13 cellular contexts compared by ENCODE assay signal in genomic region chr2:53593891-53594585, GRCh38.
DNase-seq lines count a peak whose midpoint lies in the region; ATAC-seq and TF ChIP-seq lines count a peak whose summit lies in the region.
"Had no signal": no experiment of that assay in that cellular context is flagged by ENCODE, and none has a peak within 500 bp of the region (broad histone marks: within the 10 kb centered on the region; RNA-seq: fewer than 3 reads in every experiment).

No MANE protein-coding gene starts in this region.

- peak; percentile 17 for DNase-seq in activated CD4-positive, alpha-beta T cell treated with anti-CD3 and anti-CD28 coated beads, Interleukin-2, amount 10 ng/mL, durations not matched to agents 24 days and 14 days
- no peak for DNase-seq in activated CD4-positive, alpha-beta T cell treated with anti-CD3 and anti-CD28 coated beads for 48 hours
- DNase-seq in PC-9 (peak in 1 of 2 experiments; percentile 50), stromal cell of bone marrow (ENCODE audit: low read depth) (peak; percentile 40)
- DNase-seq: ACHN; activated CD4-positive, alpha-beta memory T cell treated with anti-CD3 and anti-CD28 coated beads, Interleukin-2, amount 10 ng/mL, durations not matched to agents 7 days and 5 days; activated naive CD4-positive, alpha-beta T cell treated with anti-CD3 and anti-CD28 coated beads for 36 hours; NCI-H526 had no signal

- H3K4me1 Mint-ChIP-seq in activated CD4-positive, alpha-beta T cell treated with anti-CD3 and anti-CD28 coated beads, Interleukin-2, amount 10 ng/mL, durations not matched to agents 24 days and 14 days: no peaks in the 10 kb centered on the region
- H3K4me1 Mint-ChIP-seq: activated CD4-positive, alpha-beta memory T cell treated with anti-CD3 and anti-CD28 coated beads, Interleukin-2, amount 10 ng/mL, durations not matched to agents 7 days and 5 days had no signal

- CTCF ChIA-PET in PC-9 (lab: Charles Lee): no interaction called here

- H3K36me3 Mint-ChIP-seq in activated CD4-positive, alpha-beta T cell treated with anti-CD3 and anti-CD28 coated beads, Interleukin-2, amount 10 ng/mL, durations not matched to agents 24 days and 14 days (ENCODE audit: low read depth): no peaks in the 10 kb centered on the region

- no peak overlapping the region for H2AFZ ChIP-seq in PC-9

- no TSS peak for BruUV-seq in PC-9 (replicated peaks; lab: Mats Ljungman, UMichigan)

- peak overlapping the region; percentile 5; the same call in 1 of the 2 replicates for H3K4me2 ChIP-seq in PC-9

- H3K27ac Mint-ChIP-seq in activated CD4-positive, alpha-beta T cell treated with anti-CD3 and anti-CD28 coated beads, Interleukin-2, amount 10 ng/mL, durations not matched to agents 24 days and 14 days: no peak overlapping the region
- H3K27ac Mint-ChIP-seq: activated CD4-positive, alpha-beta memory T cell treated with anti-CD3 and anti-CD28 coated beads, Interleukin-2, amount 10 ng/mL, durations not matched to agents 7 days and 5 days; activated naive CD4-positive, alpha-beta T cell treated with anti-CD3 and anti-CD28 coated beads for 36 hours; progenitor cell of endocrine pancreas had no signal

- H3K4me3 ChIP-seq in PC-9 (no peak overlapping the region), endocrine pancreas (ENCODE audit: control insufficient read depth, insufficient read depth, low read length) (peak overlapping the region; percentile 42)

- H3K27ac ChIP-seq in PC-9: no peak overlapping the region

- intact Hi-C loops in activated CD4-positive, alpha-beta T cell treated with anti-CD3 and anti-CD28 coated beads, Interleukin-2, amount 10 ng/mL, durations not matched to agents 24 days and 14 days (cut with micrococcal nuclease): no loop called here
- intact Hi-C loops in PC-9 (cut with micrococcal nuclease; ENCODE audit: unreplicated experiment): no loop called here

- ATAC-seq in HG03196 (IDR thresholded peaks at IDR 0.05; ENCODE audit: unreplicated experiment) (no peak), GM19455 (IDR thresholded peaks at IDR 0.05; ENCODE audit: unreplicated experiment) (no peak), HG03520 (IDR thresholded peaks at IDR 0.05; ENCODE audit: unreplicated experiment) (no peak)

- H3K27me3 ChIP-seq in PC-9 (ENCODE audit: insufficient read depth, low read depth) (no peaks in the 10 kb centered on the region), endocrine pancreas (ENCODE audit: control insufficient read depth, insufficient read depth, low read length) (no peaks in the 10 kb centered on the region)

- TF ChIP-seq CTCF in PC-9 (conservative IDR thresholded peaks at IDR 0.05): no peak

- H3K9me2 ChIP-seq in PC-9 (ENCODE audit: insufficient read depth): 0 out of 2 replicates have a peak, but pooled peaks cover 3% of the 10 kb centered on the region

- no peaks in the 10 kb centered on the region for H4K20me1 ChIP-seq in PC-9 (ENCODE audit: insufficient read depth)

- no peak overlapping the region for H3K4me3 Mint-ChIP-seq in activated CD4-positive, alpha-beta T cell treated with anti-CD3 and anti-CD28 coated beads, Interleukin-2, amount 10 ng/mL, durations not matched to agents 24 days and 14 days
- H3K4me3 Mint-ChIP-seq: activated CD4-positive, alpha-beta memory T cell treated with anti-CD3 and anti-CD28 coated beads, Interleukin-2, amount 10 ng/mL, durations not matched to agents 7 days and 5 days; activated naive CD4-positive, alpha-beta T cell treated with anti-CD3 and anti-CD28 coated beads for 36 hours had no signal

- H3K9me3 ChIP-seq in PC-9 (ENCODE audit: insufficient read depth, low read depth) (0 out of 2 replicates have a peak, but pooled peaks cover 5% of the 10 kb centered on the region), endocrine pancreas (ENCODE audit: control insufficient read depth, low read length) (no peaks in the 10 kb centered on the region)

- no peaks in the 10 kb centered on the region for H3F3A ChIP-seq in PC-9 (ENCODE audit: insufficient read depth, low read depth)

- H3K36me3 ChIP-seq in PC-9 (ENCODE audit: low read depth) (no peaks in the 10 kb centered on the region), endocrine pancreas (ENCODE audit: control insufficient read depth, insufficient read depth, low read length) (no peaks in the 10 kb centered on the region)

- no peaks in the 10 kb centered on the region for H3K9me3 Mint-ChIP-seq in activated CD4-positive, alpha-beta T cell treated with anti-CD3 and anti-CD28 coated beads, Interleukin-2, amount 10 ng/mL, durations not matched to agents 24 days and 14 days
- H3K9me3 Mint-ChIP-seq: activated CD4-positive, alpha-beta memory T cell treated with anti-CD3 and anti-CD28 coated beads, Interleukin-2, amount 10 ng/mL, durations not matched to agents 7 days and 5 days; activated naive CD4-positive, alpha-beta T cell treated with anti-CD3 and anti-CD28 coated beads for 36 hours had no signal

- no peaks in the 10 kb centered on the region for H3K79me2 ChIP-seq in PC-9 (ENCODE audit: low read depth)

- no peak overlapping the region for H3K9ac ChIP-seq in endocrine pancreas (ENCODE audit: control insufficient read depth, insufficient read depth, low read length)

- H3K27me3 Mint-ChIP-seq in activated CD4-positive, alpha-beta T cell treated with anti-CD3 and anti-CD28 coated beads, Interleukin-2, amount 10 ng/mL, durations not matched to agents 24 days and 14 days: no peaks in the 10 kb centered on the region
- H3K27me3 Mint-ChIP-seq: activated CD4-positive, alpha-beta memory T cell treated with anti-CD3 and anti-CD28 coated beads, Interleukin-2, amount 10 ng/mL, durations not matched to agents 7 days and 5 days; progenitor cell of endocrine pancreas had no signal

- POLR2A ChIA-PET in PC-9 (lab: Charles Lee; ENCODE audit: unreplicated experiment): no interaction called here

- no peaks in the 10 kb centered on the region for H3K4me1 ChIP-seq in PC-9 (replicated peaks; ENCODE audit: insufficient read depth)
- H3K4me1 ChIP-seq in endocrine pancreas (ENCODE audit: control insufficient read depth, insufficient read depth, low read length): peaks cover 6% of the 10 kb centered on the region
